In the genomic region with DNA sequence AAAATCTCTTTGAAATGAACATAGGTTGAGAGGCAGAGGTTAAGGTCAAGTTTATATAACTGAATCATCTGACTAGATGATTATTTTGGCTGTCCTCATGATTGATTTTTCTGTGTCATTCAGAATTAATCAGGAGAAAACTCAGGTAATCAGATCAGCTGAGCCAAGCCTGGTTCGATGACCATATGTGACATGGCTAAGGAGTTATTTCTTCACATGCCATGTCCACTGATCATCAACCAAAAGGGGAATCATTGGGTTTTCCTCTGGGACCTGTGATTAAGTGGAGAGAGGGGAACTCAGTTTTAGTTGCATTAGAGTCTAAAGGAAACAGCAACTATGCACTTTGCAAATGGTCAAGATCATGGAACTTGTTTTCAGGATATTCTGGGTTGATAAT, we compare ENCODE assay signal across 21 cellular contexts. TPM values are rescaled to one million over a fixed set of nuclear protein-coding genes. Genes with fewer than 3 reads are reported as not detected.
A peak's percentile ranks its signal among the peaks of the same experiment; 100 is the strongest.
DNase-seq lines count a peak whose midpoint lies in the region; TF ChIP-seq lines count a peak whose summit lies in the region.
"Had no signal": no experiment of that assay in that cellular context is flagged by ENCODE, and none has a peak within 500 bp of the region (broad histone marks: within the 10 kb centered on the region; RNA-seq: fewer than 3 reads in every experiment).

No MANE protein-coding gene starts in this region.

- H3K27ac ChIP-seq in WERI-Rb-1: no peak overlapping the region
- H3K27ac ChIP-seq: 22Rv1; A549; BLaER1 treated with 17β-estradiol and CSF1 and Interleukin-3, amounts not matched to agents 10 nM and 100 nM; HL-60 had no signal

- no peaks in the 10 kb centered on the region for H3K4me1 ChIP-seq in BE2C
- H3K4me1 ChIP-seq: A549, HAP-1 had no signal

- H3K36me3 ChIP-seq in WERI-Rb-1 (no peaks in the 10 kb centered on the region), BE2C (no peaks in the 10 kb centered on the region)
- H3K36me3 ChIP-seq: BLaER1 treated with 17β-estradiol and CSF1 and Interleukin-3, amounts not matched to agents 10 nM and 100 nM; HAP-1 had no signal

- H3K9me3 ChIP-seq in WERI-Rb-1 (ENCODE audit: severe bottlenecking): no peaks in the 10 kb centered on the region
- no peaks in the 10 kb centered on the region for H3K9me3 ChIP-seq in BE2C
- H3K9me3 ChIP-seq: A549; BLaER1 treated with 17β-estradiol and CSF1 and Interleukin-3, amounts not matched to agents 10 nM and 100 nM; HAP-1 had no signal

- DNase-seq in NCI-H82 (lab: John Stamatoyannopoulos, UW) (peak; percentile 63), NCI-H82 treated with DMSO at 0.1 percent for 48 hours (lab: John Stamatoyannopoulos, UW; ENCODE audit: unreplicated experiment) (no peak), WERI-Rb-1 (peak; percentile 13), fibroblast of mammary gland (ENCODE audit: low read depth) (peak; percentile 52), stromal cell of bone marrow (ENCODE audit: low read depth) (peak; percentile 34), BE2C (no peak), activated gamma-delta T cell treated with Interleukin-2 at 50 U/mL for 16 hours (no peak), COLO668 (lab: John Stamatoyannopoulos, UW; ENCODE audit: unreplicated experiment) (no peak)
- DNase-seq: AML-193; CD8-positive, alpha-beta T cell; COR-L47; DMS 273 treated with DMSO at 0.1 percent for 48 hours; DMS53; DND-41; EL had no signal

- H3K4me3 ChIP-seq in WERI-Rb-1 (ENCODE audit: low read depth, low read length) (no peak overlapping the region), fibroblast of mammary gland (ENCODE audit: control insufficient read depth, low read depth, low read length) (no peak overlapping the region), BE2C (ENCODE audit: low read depth, low read length) (no peak overlapping the region)
- H3K4me3 ChIP-seq: A549; BLaER1 treated with 17β-estradiol and CSF1 and Interleukin-3, amounts not matched to agents 10 nM and 100 nM; GM12878; HAP-1 had no signal

- no peak for TF ChIP-seq CTCF in WERI-Rb-1 (IDR thresholded peaks at IDR 0.05; ENCODE audit: low read depth, low read length)
- TF ChIP-seq CTCF in fibroblast of mammary gland (conservative IDR thresholded peaks at IDR 0.05; ENCODE audit: control insufficient read depth, insufficient read depth, low read depth, low read length): no peak
- TF ChIP-seq CTCF in BE2C (IDR thresholded peaks at IDR 0.05; ENCODE audit: low read depth, low read length): no peak

- H3K27me3 ChIP-seq in WERI-Rb-1 (ENCODE audit: insufficient read depth, low read depth, severe bottlenecking): no peaks in the 10 kb centered on the region
- peaks cover 17% of the 10 kb centered on the region for H3K27me3 ChIP-seq in BE2C
- H3K27me3 ChIP-seq: BLaER1 treated with 17β-estradiol and CSF1 and Interleukin-3, amounts not matched to agents 10 nM and 100 nM had no signal

RNA-seq across cellular contexts. Expression of a gene that starts 20.3 kb away (rescaled TPM):
- polyA plus RNA-seq in BE2C (2012; ENCODE audit: insufficient read depth, insufficient read length, low read depth): 21.7 TPM

Comparison
In these comparisons a context has a peak if more than half of its experiments do, and no peak if none do; other contexts are left out.
1. DNase-seq: peak in NCI-H82 (single experiment), WERI-Rb-1 (single experiment), fibroblast of mammary gland (single experiment) and stromal cell of bone marrow (single experiment); none in NCI-H82 treated with DMSO at 0.1 percent for 48 hours (single experiment), BE2C (single experiment), activated gamma-delta T cell treated with Interleukin-2 at 50 U/mL for 16 hours (single experiment) and COLO668 (single experiment).